Comparison of ENCODE assay signal across 17 cellular contexts in genomic region chr20:25489221-25489863, GRCh38.
DNase-seq lines count a peak whose midpoint lies in the region; ATAC-seq and TF ChIP-seq lines count a peak whose summit lies in the region.
"Had no signal": no experiment of that assay in that cellular context is flagged by ENCODE, and none has a peak within 500 bp of the region (broad histone marks: within the 10 kb centered on the region; RNA-seq: fewer than 3 reads in every experiment).

No MANE protein-coding gene starts in this region.

- H3K36me3 ChIP-seq in RWPE2 (ENCODE audit: low read depth) (no peaks in the 10 kb centered on the region), iPS-20b (ENCODE audit: insufficient read depth, low read depth, low read length) (peaks cover 59% of the 10 kb centered on the region), upper lobe of right lung (peaks cover 4% of the 10 kb centered on the region)

- no peak overlapping the region for H3K27ac ChIP-seq in RWPE2 (ENCODE audit: poor library complexity, severe bottlenecking)
- no peak overlapping the region for H3K27ac ChIP-seq in iPS-20b (ENCODE audit: low read length)
- H3K27ac ChIP-seq in upper lobe of right lung, result no peak overlapping the region

- H3K4me1 Mint-ChIP-seq in natural killer cell treated with Interleukin-12 subunit alpha and Interleukin-12 subunit beta and Interleukin-15 and Interleukin-18, amount 100 ng/mL, for 72 hours (ENCODE audit: low read depth in 2 of 2), result peaks cover 9 to 15% of the 10 kb centered on the region in 2 donors
- H3K4me1 Mint-ChIP-seq in natural killer cell, result peaks cover 16 to 17% of the 10 kb centered on the region in 2 donors

- H3K36me3 Mint-ChIP-seq in natural killer cell treated with Interleukin-12 subunit alpha and Interleukin-12 subunit beta and Interleukin-15 and Interleukin-18, amount 100 ng/mL, for 72 hours, result no peaks in the 10 kb centered on the region
- no peaks in the 10 kb centered on the region for H3K36me3 Mint-ChIP-seq in natural killer cell

- no peak overlapping the region for H3K27ac Mint-ChIP-seq in natural killer cell treated with Interleukin-12 subunit alpha and Interleukin-12 subunit beta and Interleukin-15 and Interleukin-18, amount 100 ng/mL, for 72 hours
- no peak overlapping the region for H3K27ac Mint-ChIP-seq in natural killer cell
- H3K27ac Mint-ChIP-seq: B cell; CD4-positive, alpha-beta T cell had no signal

- no peak overlapping the region for H3K4me3 ChIP-seq in RWPE2 (ENCODE audit: severe bottlenecking)
- peak overlapping the region; percentile 38; the same call in 1 of the 2 replicates for H3K4me3 ChIP-seq in iPS-20b (ENCODE audit: low read length)
- H3K4me3 ChIP-seq in upper lobe of right lung, result no peak overlapping the region

- H3K9me3 ChIP-seq in RWPE2 (ENCODE audit: severe bottlenecking) (no peaks in the 10 kb centered on the region), iPS-20b (ENCODE audit: insufficient read depth, low read depth, low read length) (no peaks in the 10 kb centered on the region), upper lobe of right lung (no peaks in the 10 kb centered on the region)
- H3K9me3 ChIP-seq: Caco-2 had no signal

- H3K4me1 ChIP-seq in RWPE2 (ENCODE audit: insufficient read depth, poor library complexity, severe bottlenecking), result peaks cover 23% of the 10 kb centered on the region
- peaks cover 10% of the 10 kb centered on the region for H3K4me1 ChIP-seq in iPS-20b (ENCODE audit: insufficient read depth, low read length)
- no peaks in the 10 kb centered on the region for H3K4me1 ChIP-seq in upper lobe of right lung
- H3K4me1 ChIP-seq: Caco-2 had no signal

- no peak overlapping the region for H3K9ac ChIP-seq in iPS-20b (ENCODE audit: low read depth, low read length)

- no peak for ATAC-seq in natural killer cell treated with Interleukin-12 subunit alpha and Interleukin-12 subunit beta and Interleukin-15 and Interleukin-18, amount 100 ng/mL, for 72 hours
- ATAC-seq in natural killer cell (no peak), RWPE2 (ENCODE audit: low read depth) (no peak), upper lobe of right lung (peak; percentile 10), GM21576 (IDR thresholded peaks at IDR 0.05; ENCODE audit: unreplicated experiment) (no peak)

- peaks cover 0 to 7% of the 10 kb centered on the region in 2 donors for H3K27me3 Mint-ChIP-seq in natural killer cell treated with Interleukin-12 subunit alpha and Interleukin-12 subunit beta and Interleukin-15 and Interleukin-18, amount 100 ng/mL, for 72 hours
- H3K27me3 Mint-ChIP-seq in natural killer cell (ENCODE audit: low read depth in 2 of 2), result peaks cover 4 to 13% of the 10 kb centered on the region in 2 donors
- H3K27me3 Mint-ChIP-seq: B cell; CD4-positive, alpha-beta T cell had no signal

- H3K27me3 ChIP-seq in RWPE2 (ENCODE audit: insufficient read depth, poor library complexity, severe bottlenecking) (no peaks in the 10 kb centered on the region), iPS-20b (ENCODE audit: insufficient read depth, low read length) (no peaks in the 10 kb centered on the region), upper lobe of right lung (no peaks in the 10 kb centered on the region)

- no peak overlapping the region for H3K4me3 Mint-ChIP-seq in natural killer cell treated with Interleukin-12 subunit alpha and Interleukin-12 subunit beta and Interleukin-15 and Interleukin-18, amount 100 ng/mL, for 72 hours
- H3K4me3 Mint-ChIP-seq in natural killer cell, result no peak overlapping the region
- H3K4me3 Mint-ChIP-seq: B cell; CD4-positive, alpha-beta T cell had no signal

- DNase-seq in natural killer cell treated with Interleukin-12 subunit alpha and Interleukin-12 subunit beta and Interleukin-15 and Interleukin-18, amount 100 ng/mL, for 72 hours (ENCODE audit: low spot score), result peak; percentile 58
- DNase-seq in natural killer cell, result no peak
- peak; percentile 54 for DNase-seq in RWPE2 (ENCODE audit: low spot score)
- DNase-seq in upper lobe of right lung, result no peak
- no peak for DNase-seq in anterior cingulate cortex (lab: John Stamatoyannopoulos, UW)
- DNase-seq in NCI-H1694 (lab: John Stamatoyannopoulos, UW), result no peak
- DNase-seq: Caco-2; CD4-positive, alpha-beta T cell; KG1; NCI-H1105 treated with DMSO at 0.1 percent for 48 hours; NCI-H1694 treated with DMSO at 0.1 percent for 48 hours; NCI-H2107; NCI-H510A; NCI-H774 had no signal

- no peak for TF ChIP-seq CTCF in natural killer cell (IDR thresholded peaks at IDR 0.05)
- no peak for TF ChIP-seq CTCF in RWPE2 (IDR thresholded peaks at IDR 0.05; ENCODE audit: poor library complexity, severe bottlenecking)
- no peak for TF ChIP-seq CTCF in upper lobe of right lung (IDR thresholded peaks at IDR 0.05)

- no peaks in the 10 kb centered on the region for H3K9me3 Mint-ChIP-seq in natural killer cell treated with Interleukin-12 subunit alpha and Interleukin-12 subunit beta and Interleukin-15 and Interleukin-18, amount 100 ng/mL, for 72 hours
- H3K9me3 Mint-ChIP-seq in natural killer cell, result no peaks in the 10 kb centered on the region
- H3K9me3 Mint-ChIP-seq: CD4-positive, alpha-beta T cell had no signal

- intact Hi-C loops in natural killer cell (cut with micrococcal nuclease) (no loop called here), upper lobe of right lung (cut with DNase I) (no loop called here)

Comparison
In these comparisons a context has a peak if more than half of its experiments do, and no peak if none do; other contexts are left out.
1. DNase-seq: peak in natural killer cell treated with Interleukin-12 subunit alpha and Interleukin-12 subunit beta and Interleukin-15 and Interleukin-18, amount 100 ng/mL, for 72 hours (single experiment) and RWPE2 (single experiment); none in natural killer cell (single experiment), upper lobe of right lung (single experiment), anterior cingulate cortex (0 of 58) and NCI-H1694 (single experiment).